ENCODE assay signal across 22 cellular contexts in genomic region chr14:93027810-93028723, GRCh38.
DNase-seq lines count a peak whose midpoint lies in the region; ATAC-seq and TF ChIP-seq lines count a peak whose summit lies in the region.
"Had no signal": no experiment of that assay in that cellular context is flagged by ENCODE, and none has a peak within 500 bp of the region (broad histone marks: within the 10 kb centered on the region; RNA-seq: fewer than 3 reads in every experiment).

No MANE protein-coding gene starts in this region.

- H3K36me3 Mint-ChIP-seq in GM23338 (ENCODE audit: low read depth), result peaks cover 4% of the 10 kb centered on the region; the same call in 2 of the 3 replicates
- H3K36me3 Mint-ChIP-seq in dendritic cell treated with granulocyte-macrophage colony-stimulating factor and Interleukin-4, amounts not matched to agents 40 ng/mL and 50 ng/mL, for 4 days (ENCODE audit: low read depth), result peaks cover 66% of the 10 kb centered on the region

- H3K27ac Mint-ChIP-seq in GM23338, result peak overlapping the region; percentile 64; the same call in 1 of the 2 replicates
- peak overlapping the region; percentile 64 for H3K27ac Mint-ChIP-seq in dendritic cell treated with granulocyte-macrophage colony-stimulating factor and Interleukin-4, amounts not matched to agents 40 ng/mL and 50 ng/mL, for 4 days
- H3K27ac Mint-ChIP-seq: activated CD4-positive, alpha-beta T cell treated with anti-CD3 and anti-CD28 coated beads, Interleukin-2, amount 10 ng/mL, durations not matched to agents 24 days and 14 days; activated T-cell treated with anti-CD3 and anti-CD28 coated beads, Interleukin-2, amount 50 U/mL, for 72 hours had no signal

- H3K36me3 ChIP-seq in GM23338 (ENCODE audit: insufficient read depth), result no peaks in the 10 kb centered on the region
- H3K36me3 ChIP-seq: MG63, vagina had no signal

- peaks cover 68% of the 10 kb centered on the region for H3K4me1 Mint-ChIP-seq in GM23338
- peaks cover 94% of the 10 kb centered on the region for H3K4me1 Mint-ChIP-seq in dendritic cell treated with granulocyte-macrophage colony-stimulating factor and Interleukin-4, amounts not matched to agents 40 ng/mL and 50 ng/mL, for 4 days (ENCODE audit: low read depth)

- peaks cover 25% of the 10 kb centered on the region for H3K4me1 ChIP-seq in GM23338 (ENCODE audit: insufficient read depth)
- H3K4me1 ChIP-seq in right cardiac atrium (ENCODE audit: control insufficient read depth, insufficient read depth, low read length), result peaks cover 13% of the 10 kb centered on the region

- H3K4me3 Mint-ChIP-seq in GM23338, result no peak overlapping the region
- H3K4me3 Mint-ChIP-seq in dendritic cell treated with granulocyte-macrophage colony-stimulating factor and Interleukin-4, amounts not matched to agents 40 ng/mL and 50 ng/mL, for 4 days, result no peak overlapping the region
- H3K4me3 Mint-ChIP-seq: activated CD4-positive, alpha-beta T cell treated with anti-CD3 and anti-CD28 coated beads, Interleukin-2, amount 10 ng/mL, durations not matched to agents 24 days and 14 days; activated T-cell treated with anti-CD3 and anti-CD28 coated beads, Interleukin-2, amount 50 U/mL, for 72 hours; CD4-positive, CD25-positive, alpha-beta regulatory T cell had no signal

- intact Hi-C loops in dendritic cell treated with granulocyte-macrophage colony-stimulating factor and Interleukin-4, amounts not matched to agents 40 ng/mL and 50 ng/mL, for 4 days (cut with micrococcal nuclease), result no loop called here
- intact Hi-C loops in right cardiac atrium (cut with DNase I), result no loop called here

- H3K27ac ChIP-seq in GM23338 (ENCODE audit: low read depth), result no peak overlapping the region
- peak overlapping the region; percentile 2 for H3K27ac ChIP-seq in right cardiac atrium (ENCODE audit: low read length)
- peak overlapping the region; percentile 48 for H3K27ac ChIP-seq in temporal lobe (ENCODE audit: low read depth, low read length)
- H3K27ac ChIP-seq: neutrophil, SJCRH30, vagina had no signal

- no peaks in the 10 kb centered on the region for H3K9me3 ChIP-seq in right cardiac atrium (ENCODE audit: control insufficient read depth, low read length)
- H3K9me3 ChIP-seq: MG63, neutrophil, SJCRH30, vagina had no signal

- DNase-seq in GM23338 (ENCODE audit: low spot score) (no peak), right cardiac atrium (peak in 1 of 3 donors; percentile 50), UCSD-AML1 (lab: John Stamatoyannopoulos, UW; ENCODE audit: unreplicated experiment) (no peak), OCI-M1 (lab: John Stamatoyannopoulos, UW) (no peak)
- DNase-seq: activated CD4-positive, alpha-beta T cell treated with anti-CD3 and anti-CD28 coated beads, Interleukin-2, amount 10 ng/mL, durations not matched to agents 24 days and 14 days; activated naive CD4-positive, alpha-beta T cell treated with Interleukin-2 at 50 U/mL for 16 hours; activated T-cell treated with anti-CD3 and anti-CD28 coated beads, Interleukin-2, amount 50 U/mL, for 72 hours; amygdala; CD4-positive, CD25-positive, alpha-beta regulatory T cell; dermis blood vessel endothelial cell; mammary epithelial cell; MG63; NCI-H1436; NCI-H510A treated with DMSO at 0.1 percent for 48 hours; SJCRH30; small intestine; stimulated activated CD4-positive, alpha-beta T cell treated with anti-CD3 and anti-CD28 coated beads, Interleukin-2, amount 100 ng/mL, for 24 hours had no signal

- no peaks in the 10 kb centered on the region for H3K9me3 Mint-ChIP-seq in GM23338
- no peaks in the 10 kb centered on the region for H3K9me3 Mint-ChIP-seq in dendritic cell treated with granulocyte-macrophage colony-stimulating factor and Interleukin-4, amounts not matched to agents 40 ng/mL and 50 ng/mL, for 4 days
- H3K9me3 Mint-ChIP-seq: activated CD4-positive, alpha-beta T cell treated with anti-CD3 and anti-CD28 coated beads, Interleukin-2, amount 10 ng/mL, durations not matched to agents 24 days and 14 days; activated T-cell treated with anti-CD3 and anti-CD28 coated beads, Interleukin-2, amount 50 U/mL, for 72 hours; CD4-positive, CD25-positive, alpha-beta regulatory T cell had no signal

- peaks cover 13% of the 10 kb centered on the region for H3K27me3 Mint-ChIP-seq in GM23338 (ENCODE audit: insufficient read depth, low read depth, poor library complexity)
- no peaks in the 10 kb centered on the region for H3K27me3 Mint-ChIP-seq in dendritic cell treated with granulocyte-macrophage colony-stimulating factor and Interleukin-4, amounts not matched to agents 40 ng/mL and 50 ng/mL, for 4 days
- H3K27me3 Mint-ChIP-seq: activated CD4-positive, alpha-beta T cell treated with anti-CD3 and anti-CD28 coated beads, Interleukin-2, amount 10 ng/mL, durations not matched to agents 24 days and 14 days; CD4-positive, CD25-positive, alpha-beta regulatory T cell had no signal

- no peaks in the 10 kb centered on the region for H3K9me2 ChIP-seq in GM23338 (ENCODE audit: insufficient read depth)

- H3K4me3 ChIP-seq in GM23338, result no peak overlapping the region
- H3K4me3 ChIP-seq in right cardiac atrium (ENCODE audit: low read length), result no peak overlapping the region
- H3K4me3 ChIP-seq: MG63, SJCRH30, vagina had no signal

- H3K4me2 ChIP-seq in GM23338, result no peak overlapping the region

- H3K79me2 ChIP-seq in GM23338 (replicated peaks; ENCODE audit: insufficient read depth), result peaks cover 89% of the 10 kb centered on the region

- TF ChIP-seq CTCF in GM23338 (conservative IDR thresholded peaks at IDR 0.05; ENCODE audit: low read depth in 2 of 2), result no peak

- no peak for ATAC-seq in GM23338
- peak; percentile 63 to 65 for ATAC-seq in right cardiac atrium
- no peak for ATAC-seq in GM21367 (IDR thresholded peaks at IDR 0.05; ENCODE audit: unreplicated experiment)
- ATAC-seq: activated T-cell treated with anti-CD3 and anti-CD28 coated beads, Interleukin-2, amount 50 U/mL, for 72 hours had no signal

- 80% methylated on average over 19 of the region's 19 CpGs for WGBS in right cardiac atrium

- H3F3A ChIP-seq in GM23338 (replicated peaks; ENCODE audit: low read depth), result no peaks in the 10 kb centered on the region

- no peak overlapping the region for H2AFZ ChIP-seq in GM23338

- no peaks in the 10 kb centered on the region for H3K27me3 ChIP-seq in GM23338 (ENCODE audit: insufficient read depth)
- no peaks in the 10 kb centered on the region for H3K27me3 ChIP-seq in right cardiac atrium (ENCODE audit: control insufficient read depth, insufficient read depth)
- H3K27me3 ChIP-seq: MG63, neutrophil, SJCRH30, vagina had no signal

- H4K20me1 ChIP-seq in GM23338 (replicated peaks; ENCODE audit: insufficient read depth), result peaks cover 9% of the 10 kb centered on the region; the same call in 1 of the 2 replicates

TF ChIP-seq in GM23338, 12 proteins besides CTCF, POLR2A, EP300 and RAD21 (continues in another document):
- TF ChIP-seq EZH2phosphoT487 (IDR thresholded peaks at IDR 0.05; ENCODE audit: unreplicated experiment) (no peak), ETS1 (IDR thresholded peaks at IDR 0.05) (no peak), STAT1 (IDR thresholded peaks at IDR 0.05; ENCODE audit: unreplicated experiment) (no peak)

Comparison
In these comparisons a context has a peak if more than half of its experiments do, and no peak if none do; other contexts are left out.
1. ATAC-seq: peak in right cardiac atrium (2 of 2); none in GM23338 (single experiment) and GM21367 (single experiment).